ENCODE assay signal across 17 cellular contexts in genomic region chr6:158900614-158901312, GRCh38.
DNase-seq lines count a peak whose midpoint lies in the region; ATAC-seq, FAIRE-seq and TF ChIP-seq lines count a peak whose summit lies in the region.
"Had no signal": no experiment of that assay in that cellular context is flagged by ENCODE, and none has a peak within 500 bp of the region (broad histone marks: within the 10 kb centered on the region; RNA-seq: fewer than 3 reads in every experiment).

No MANE protein-coding gene starts in this region.

- no peak overlapping the region for H3K4ac ChIP-seq in trophoblast cell (ENCODE audit: low read depth, low read length)

- intact Hi-C loops in CD14-positive monocyte (cut with micrococcal nuclease): no loop called here
- intact Hi-C loops in Caco-2 (cut with micrococcal nuclease; ENCODE audit: unreplicated experiment): no loop called here

- H2AK5ac ChIP-seq in trophoblast cell (ENCODE audit: low read length): peak overlapping the region; percentile 69

- H2BK12ac ChIP-seq in trophoblast cell (ENCODE audit: low read length): peak overlapping the region; percentile 59

- H2BK120ac ChIP-seq in trophoblast cell (ENCODE audit: insufficient read depth, low read length, poor library complexity): no peak overlapping the region

- no peak overlapping the region for H3K18ac ChIP-seq in trophoblast cell (ENCODE audit: low read length)

- H4K8ac ChIP-seq in trophoblast cell (ENCODE audit: low read depth, low read length): no peak overlapping the region

- no peak overlapping the region for H3K23ac ChIP-seq in trophoblast cell (ENCODE audit: low read length)

- H3K36me3 Mint-ChIP-seq in nephron (ENCODE audit: low read depth) (peaks cover 8% of the 10 kb centered on the region), CD14-positive monocyte (no peaks in the 10 kb centered on the region), Caco-2 (ENCODE audit: insufficient read depth, unreplicated experiment) (no peaks in the 10 kb centered on the region)
- no peaks in the 10 kb centered on the region for H3K36me3 Mint-ChIP-seq in activated T-helper 17 cell treated with anti-CD3 and anti-CD28 coated beads, Interleukin-2, amount 50 U/mL, for 72 hours (ENCODE audit: low read depth)

- no peak for ATAC-seq in activated T-helper 17 cell treated with anti-CD3 and anti-CD28 coated beads, Interleukin-2, amount 50 U/mL, for 72 hours (replicated peaks)
- ATAC-seq: A549; CD8-positive, alpha-beta T cell; GM23338 had no signal

- FAIRE-seq in endometrium (lab: Jason Lieb, UNC): peak; percentile 96
- FAIRE-seq: A549 had no signal

- H3K36me3 ChIP-seq in trophoblast cell (ENCODE audit: control insufficient read depth in 1 of 2, insufficient read depth in 2 of 2, low read length in 2 of 2) (no peaks in the 10 kb centered on the region), Caco-2 (ENCODE audit: control insufficient read depth, insufficient read depth, low read length) (no peaks in the 10 kb centered on the region)
- H3K36me3 ChIP-seq: BE2C had no signal

- H3K9me3 Mint-ChIP-seq in nephron: peaks cover 20% of the 10 kb centered on the region
- peaks cover 12 to 20% (median 17%) of the 10 kb centered on the region in 7 donors for H3K9me3 Mint-ChIP-seq in CD14-positive monocyte
- peaks cover 13% of the 10 kb centered on the region for H3K9me3 Mint-ChIP-seq in Caco-2 (ENCODE audit: unreplicated experiment)
- peaks cover 10% of the 10 kb centered on the region for H3K9me3 Mint-ChIP-seq in activated T-helper 17 cell treated with anti-CD3 and anti-CD28 coated beads, Interleukin-2, amount 50 U/mL, for 72 hours

- H3K27me3 Mint-ChIP-seq in nephron (ENCODE audit: low read depth) (no peaks in the 10 kb centered on the region), CD14-positive monocyte (ENCODE audit: low read depth in 3 of 3) (peaks cover 0 to 2% (median 1%) of the 10 kb centered on the region in 3 donors), Caco-2 (ENCODE audit: insufficient read depth, unreplicated experiment) (no peaks in the 10 kb centered on the region)
- no peaks in the 10 kb centered on the region for H3K27me3 Mint-ChIP-seq in activated T-helper 17 cell treated with anti-CD3 and anti-CD28 coated beads, Interleukin-2, amount 50 U/mL, for 72 hours

- H3K9ac ChIP-seq in trophoblast cell (ENCODE audit: low read length): no peak overlapping the region

- H3K27ac Mint-ChIP-seq in nephron: peak overlapping the region in 2 of 3 experiments; percentile 37 to 53
- H3K27ac Mint-ChIP-seq in CD14-positive monocyte: no peak overlapping the region
- no peak overlapping the region for H3K27ac Mint-ChIP-seq in Caco-2 (ENCODE audit: unreplicated experiment)
- no peak overlapping the region for H3K27ac Mint-ChIP-seq in activated T-helper 17 cell treated with anti-CD3 and anti-CD28 coated beads, Interleukin-2, amount 50 U/mL, for 72 hours
- H3K27ac Mint-ChIP-seq: CD8-positive, alpha-beta T cell; GM23338 had no signal

- CTCF ChIA-PET in Caco-2 (lab: Charles Lee): no interaction called here

- H2AFZ ChIP-seq in trophoblast cell (ENCODE audit: insufficient read depth, low read length, poor library complexity): no peak overlapping the region
- H2AFZ ChIP-seq: GM23338 had no signal

- peak overlapping the region; percentile 63 for H4K91ac ChIP-seq in trophoblast cell (ENCODE audit: low read depth, low read length)

- H3K4me3 Mint-ChIP-seq in nephron (no peak overlapping the region), CD14-positive monocyte (no peak overlapping the region), Caco-2 (ENCODE audit: unreplicated experiment) (no peak overlapping the region)
- H3K4me3 Mint-ChIP-seq in activated T-helper 17 cell treated with anti-CD3 and anti-CD28 coated beads, Interleukin-2, amount 50 U/mL, for 72 hours: no peak overlapping the region
- H3K4me3 Mint-ChIP-seq: CD8-positive, alpha-beta T cell; GM23338; H9 had no signal

- no peak overlapping the region for H4K12ac ChIP-seq in trophoblast cell (ENCODE audit: low read depth, low read length)

- no peak for TF ChIP-seq CTCF in nephron (IDR thresholded peaks at IDR 0.05; ENCODE audit: unreplicated experiment in 3 of 3)
- no peak for TF ChIP-seq CTCF in CD14-positive monocyte (IDR thresholded peaks at IDR 0.05)
- no peak for TF ChIP-seq CTCF in Caco-2 (IDR thresholded peaks at IDR 0.05; ENCODE audit: insufficient read depth in 1 of 2, low read depth in 1 of 2, low read length in 1 of 2, severe bottlenecking in 1 of 2, unreplicated experiment in 1 of 2)

- no peak for DNase-seq in trophoblast cell
- no peak for DNase-seq in CD14-positive monocyte (ENCODE audit: low spot score)
- no peak for DNase-seq in RKO (ENCODE audit: low spot score)
- no peak for DNase-seq in Caco-2
- DNase-seq: BE2C; CD8-positive, alpha-beta T cell; COR-L47; DMS53; GF-D8; H9; IMR-90 had no signal

- peak overlapping the region; percentile 73 for H3K14ac ChIP-seq in trophoblast cell (ENCODE audit: low read length)

- BruUV-seq in Caco-2 (replicated peaks; lab: Mats Ljungman, UMichigan): no TSS peak

- H3K27ac ChIP-seq in trophoblast cell (ENCODE audit: low read depth, low read length): no peak overlapping the region
- H3K27ac ChIP-seq: A549, C4-2B had no signal

- no peaks in the 10 kb centered on the region for H3K4me1 Mint-ChIP-seq in nephron
- no peaks in the 10 kb centered on the region for H3K4me1 Mint-ChIP-seq in CD14-positive monocyte
- peaks cover 6% of the 10 kb centered on the region for H3K4me1 Mint-ChIP-seq in Caco-2 (ENCODE audit: low read depth, unreplicated experiment)
- H3K4me1 Mint-ChIP-seq in activated T-helper 17 cell treated with anti-CD3 and anti-CD28 coated beads, Interleukin-2, amount 50 U/mL, for 72 hours: no peaks in the 10 kb centered on the region
- H3K4me1 Mint-ChIP-seq: GM23338 had no signal

- H3K4me1 ChIP-seq in trophoblast cell (ENCODE audit: control insufficient read depth in 1 of 2, insufficient read depth in 2 of 2, low read length in 2 of 2): no peaks in the 10 kb centered on the region
- H3K4me1 ChIP-seq in Caco-2: no peaks in the 10 kb centered on the region
- H3K4me1 ChIP-seq: A549, BE2C had no signal

- H3K79me1 ChIP-seq in trophoblast cell (ENCODE audit: low read length): peaks cover 8% of the 10 kb centered on the region

- POLR2A ChIA-PET in Caco-2 (lab: Charles Lee): no interaction called here

- H3K27me3 ChIP-seq in trophoblast cell (ENCODE audit: insufficient read depth, low read length): no peaks in the 10 kb centered on the region
- no peaks in the 10 kb centered on the region for H3K27me3 ChIP-seq in Caco-2 (replicated peaks; ENCODE audit: control insufficient read depth, insufficient read depth, low read length)
- H3K27me3 ChIP-seq: BE2C had no signal

- WGBS in trophoblast cell (ENCODE audit: extremely low coverage, insufficient coverage, insufficient read length): no CpG with 5 or more reads among the region's 4 CpGs

- no peaks in the 10 kb centered on the region for H3K9me3 ChIP-seq in trophoblast cell (ENCODE audit: insufficient read depth, low read depth, low read length)
- peaks cover 12% of the 10 kb centered on the region for H3K9me3 ChIP-seq in Caco-2
- H3K9me3 ChIP-seq: BE2C had no signal

- H3K79me2 ChIP-seq in trophoblast cell (ENCODE audit: control insufficient read depth, insufficient read depth, low read length, poor library complexity): no peaks in the 10 kb centered on the region

- H3K4me3 ChIP-seq in trophoblast cell (ENCODE audit: low read depth, low read length) (no peak overlapping the region), Caco-2 (ENCODE audit: low read depth, low read length) (no peak overlapping the region)
- H3K4me3 ChIP-seq: A549, GM23338 had no signal

- no peak overlapping the region for H3K4me2 ChIP-seq in trophoblast cell (ENCODE audit: low read length)
- H3K4me2 ChIP-seq: A549, GM23338 had no signal

- no peak overlapping the region for H2BK5ac ChIP-seq in trophoblast cell (ENCODE audit: low read depth, low read length, poor library complexity)

Comparison
In these comparisons a context has a peak if more than half of its experiments do, and no peak if none do; other contexts are left out.
1. H3K27ac Mint-ChIP-seq: peak in nephron (2 of 3); none in CD14-positive monocyte (0 of 7), Caco-2 (single experiment) and activated T-helper 17 cell treated with anti-CD3 and anti-CD28 coated beads, Interleukin-2, amount 50 U/mL, for 72 hours (single experiment).